1 cellular context compared by ENCODE assay signal in genomic region chr13:37409756-37410155, GRCh38.
TF ChIP-seq lines count a peak whose summit lies in the region.

No MANE protein-coding gene starts in this region.

TF ChIP-seq in SK-N-SH treated with all-trans-retinoic acid at 6 μM for 48 hours, 23 proteins besides CTCF, POLR2A, EP300 and RAD21 (continued from another document):
- TF ChIP-seq PATZ1 (CRISPR knock-in tag; IDR thresholded peaks at IDR 0.05; ENCODE audit: borderline replicate concordance) (no peak), BACH2 (CRISPR knock-in tag; IDR thresholded peaks at IDR 0.05; ENCODE audit: borderline replicate concordance) (no peak), TCF4 (CRISPR knock-in tag; IDR thresholded peaks at IDR 0.05; ENCODE audit: borderline replicate concordance) (no peak), ISL1 (CRISPR knock-in tag; IDR thresholded peaks at IDR 0.05) (no peak), RARB (CRISPR knock-in tag; IDR thresholded peaks at IDR 0.05) (no peak), PPARA (CRISPR knock-in tag; IDR thresholded peaks at IDR 0.05; ENCODE audit: borderline replicate concordance) (no peak)
